In genomic region chr7:127976056-127976455, GRCh38 we compare ENCODE assay signal across 12 cellular contexts. TPM values are rescaled to one million over a fixed set of nuclear protein-coding genes. Genes with fewer than 3 reads are reported as not detected.
DNase-seq lines count a peak whose midpoint lies in the region; ATAC-seq, FAIRE-seq and TF ChIP-seq lines count a peak whose summit lies in the region.
"Had no signal": no experiment of that assay in that cellular context is flagged by ENCODE, and none has a peak within 500 bp of the region (broad histone marks: within the 10 kb centered on the region; RNA-seq: fewer than 3 reads in every experiment).

No MANE protein-coding gene starts in this region.

- H3K4me1 ChIP-seq in A673 (ENCODE audit: insufficient read depth, low read length, poor library complexity, severe bottlenecking) (no peaks in the 10 kb centered on the region), HUES64 (ENCODE audit: insufficient read depth, low read length) (peaks cover 11% of the 10 kb centered on the region), Caco-2 (no peaks in the 10 kb centered on the region)

- TF ChIP-seq CTCF in A673 (conservative IDR thresholded peaks at IDR 0.05; ENCODE audit: low read depth, low read length) (no peak), astrocyte of the spinal cord (IDR thresholded peaks at IDR 0.05; ENCODE audit: low read depth, low read length) (no peak), Caco-2 (IDR thresholded peaks at IDR 0.05; ENCODE audit: insufficient read depth in 1 of 2, low read depth in 1 of 2, low read length in 1 of 2, severe bottlenecking in 1 of 2, unreplicated experiment in 1 of 2) (no peak)

- H3K4me3 Mint-ChIP-seq in Caco-2 (ENCODE audit: unreplicated experiment), result no peak overlapping the region
- H3K4me3 Mint-ChIP-seq: natural killer cell treated with Interleukin-12 subunit alpha and Interleukin-12 subunit beta and Interleukin-15 and Interleukin-18, amount 100 ng/mL, for 72 hours had no signal

- peak; percentile 97 for ATAC-seq in left colon
- ATAC-seq: natural killer cell treated with Interleukin-12 subunit alpha and Interleukin-12 subunit beta and Interleukin-15 and Interleukin-18, amount 100 ng/mL, for 72 hours had no signal

- peaks cover 8% of the 10 kb centered on the region for H3K4me1 Mint-ChIP-seq in Caco-2 (ENCODE audit: low read depth, unreplicated experiment)

- peaks cover 19% of the 10 kb centered on the region for H3K9me3 Mint-ChIP-seq in Caco-2 (ENCODE audit: unreplicated experiment)

- in situ Hi-C loops in astrocyte of the spinal cord (cut with HindIII; ENCODE audit: low sequenced_read_pairs), result no loop called here

- H3K36me3 ChIP-seq in A673 (ENCODE audit: insufficient read depth, low read length, poor library complexity, severe bottlenecking), result no peaks in the 10 kb centered on the region
- H3K36me3 ChIP-seq in HUES64 (ENCODE audit: insufficient read depth, low read length), result peaks cover 18% of the 10 kb centered on the region
- H3K36me3 ChIP-seq in Caco-2 (ENCODE audit: control insufficient read depth, insufficient read depth, low read length), result no peaks in the 10 kb centered on the region; the same call in 1 of the 2 replicates

- H3K27me3 Mint-ChIP-seq in Caco-2 (ENCODE audit: insufficient read depth, unreplicated experiment), result no peaks in the 10 kb centered on the region
- H3K27me3 Mint-ChIP-seq: natural killer cell treated with Interleukin-12 subunit alpha and Interleukin-12 subunit beta and Interleukin-15 and Interleukin-18, amount 100 ng/mL, for 72 hours had no signal

- H3K27me3 ChIP-seq in A673 (replicated peaks; ENCODE audit: insufficient read depth, low read depth, low read length, poor library complexity) (no peaks in the 10 kb centered on the region), HUES64 (ENCODE audit: insufficient read depth, low read length) (no peaks in the 10 kb centered on the region), Caco-2 (replicated peaks; ENCODE audit: control insufficient read depth, insufficient read depth, low read length) (no peaks in the 10 kb centered on the region)

- no peak for FAIRE-seq in GM19239 (lab: Jason Lieb, UNC)
- FAIRE-seq: endothelial cell of umbilical vein had no signal

- no peak overlapping the region for H3K9ac ChIP-seq in HUES64 (ENCODE audit: low read depth, low read length)

- CTCF ChIA-PET in A673 (lab: Charles Lee), result no interaction called here
- CTCF ChIA-PET in Caco-2 (lab: Charles Lee), result no interaction called here

- H3K27ac Mint-ChIP-seq in Caco-2 (ENCODE audit: unreplicated experiment), result no peak overlapping the region
- H3K27ac Mint-ChIP-seq: natural killer cell treated with Interleukin-12 subunit alpha and Interleukin-12 subunit beta and Interleukin-15 and Interleukin-18, amount 100 ng/mL, for 72 hours had no signal

- H3K4me3 ChIP-seq in A673 (ENCODE audit: low read depth, low read length, poor library complexity, severe bottlenecking), result no peak overlapping the region
- no peak overlapping the region for H3K4me3 ChIP-seq in HUES64 (ENCODE audit: low read length)
- no peak overlapping the region for H3K4me3 ChIP-seq in astrocyte of the spinal cord (ENCODE audit: low read depth, low read length)
- no peak overlapping the region for H3K4me3 ChIP-seq in Caco-2 (ENCODE audit: low read depth, low read length)

- POLR2A ChIA-PET in A673 (lab: Charles Lee; ENCODE audit: low non-redundant PET) (no interaction called here), Caco-2 (lab: Charles Lee) (no interaction called here)

- H3K27ac ChIP-seq in A673 (ENCODE audit: low read depth, low read length, poor library complexity, severe bottlenecking) (no peak overlapping the region), HUES64 (ENCODE audit: low read depth, low read length) (peak overlapping the region; percentile 30; the same call in 1 of the 2 replicates)

- H3K9me3 ChIP-seq in A673 (ENCODE audit: low read depth, low read length, poor library complexity, severe bottlenecking) (peaks cover 5% of the 10 kb centered on the region), HUES64 (ENCODE audit: insufficient read depth, low read depth, low read length) (peaks cover 18% of the 10 kb centered on the region), Caco-2 (peaks cover 21% of the 10 kb centered on the region)

- 85% methylated on average over 4 of the region's 5 CpGs for WGBS in HUES64

- BruUV-seq in A673 (replicated peaks; lab: Mats Ljungman, UMichigan) (no TSS peak), Caco-2 (replicated peaks; lab: Mats Ljungman, UMichigan) (no TSS peak)

- intact Hi-C loops in A673 (cut with micrococcal nuclease; ENCODE audit: unreplicated experiment) (no loop called here), left colon (cut with DNase I, micrococcal nuclease) (no loop called here), Caco-2 (cut with micrococcal nuclease; ENCODE audit: unreplicated experiment) (no loop called here)

- H3K36me3 Mint-ChIP-seq in Caco-2 (ENCODE audit: insufficient read depth, unreplicated experiment), result peaks cover 68% of the 10 kb centered on the region

- DNase-seq in A673 (ENCODE audit: low spot score) (peak; percentile 51), astrocyte of the spinal cord (ENCODE audit: low read depth, low spot score) (peak; percentile 12), left colon (peak; percentile 16 to 40), GM19239 (ENCODE audit: insufficient read length, low spot score) (no peak), Caco-2 (no peak), SIG-M5 (lab: John Stamatoyannopoulos, UW) (no peak)
- DNase-seq in stimulated activated CD4-positive, alpha-beta T cell treated with anti-CD3 and anti-CD28 coated beads, Interleukin-4, amount 100 ng/mL, for 4 hours, result no peak
- DNase-seq: IMR-90, NCI-H2107 had no signal

RNA-seq across cellular contexts. Expression of gene LRRC4, which starts 55.2 kb away (rescaled TPM):
- total RNA-seq in A673 (2021) (10.6 and 16.1 TPM in 2 replicates), left colon (1 to 10 TPM in 1 of 2 donors, under 1 TPM in 1; 0.24 to 4.5 TPM), Caco-2 (2022) (not detected in 2 replicates)
- 12.0 TPM for polyA plus RNA-seq in HUES64 (2013, experiment 1 of 2)
- 11.9 TPM for polyA plus RNA-seq in HUES64 (2013, experiment 2 of 2)

Comparison
In these comparisons a context has a peak if more than half of its experiments do, and no peak if none do; other contexts are left out.
1. DNase-seq: peak in A673 (single experiment), astrocyte of the spinal cord (single experiment) and left colon (2 of 2); none in GM19239 (single experiment), Caco-2 (0 of 2), SIG-M5 (single experiment) and stimulated activated CD4-positive, alpha-beta T cell treated with anti-CD3 and anti-CD28 coated beads, Interleukin-4, amount 100 ng/mL, for 4 hours (0 of 2).